In the genomic region with DNA sequence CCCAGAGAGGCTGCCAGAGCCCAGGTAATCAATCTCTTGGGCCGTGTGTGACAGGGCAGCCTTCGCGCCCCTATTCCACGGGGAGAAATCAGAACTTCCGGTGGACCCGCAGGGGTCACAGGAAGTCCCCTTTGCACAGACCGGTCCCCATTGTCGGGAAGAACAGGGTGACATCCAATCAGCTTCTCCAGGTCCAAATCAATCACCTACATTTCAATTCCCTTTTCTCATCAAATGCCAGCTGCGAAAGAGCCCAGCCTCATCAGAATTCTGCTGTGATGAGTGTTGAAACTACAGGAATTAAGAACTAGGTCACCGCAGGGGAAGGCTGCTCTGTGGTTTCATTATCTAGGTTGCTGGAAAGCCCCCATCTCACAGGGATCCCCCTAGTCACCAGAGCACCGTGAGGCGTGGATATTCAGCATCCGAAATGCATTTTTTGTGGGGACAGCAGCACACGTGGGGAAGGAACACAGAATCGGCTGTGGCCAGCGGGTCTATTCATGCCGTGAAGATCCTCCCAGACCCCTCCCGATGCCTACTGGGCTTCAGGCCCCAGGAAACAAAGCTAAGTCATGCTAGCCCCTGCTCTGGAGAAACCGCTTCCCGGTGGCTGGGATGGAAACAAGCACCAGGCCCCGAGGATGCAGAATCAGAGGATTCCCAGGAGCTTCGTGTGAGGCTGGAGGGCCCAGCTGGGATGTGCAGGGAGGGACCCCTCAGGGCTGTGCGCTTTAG, we compare ENCODE assay signal across 9 cellular contexts.
DNase-seq lines count a peak whose midpoint lies in the region; ATAC-seq and TF ChIP-seq lines count a peak whose summit lies in the region.
"Had no signal": no experiment of that assay in that cellular context is flagged by ENCODE, and none has a peak within 500 bp of the region (broad histone marks: within the 10 kb centered on the region; RNA-seq: fewer than 3 reads in every experiment).

No MANE protein-coding gene starts in this region.

- POLR2A ChIA-PET in HEK293T (lab: Yijun Ruan, JAX), result no interaction called here

- H3K27ac Mint-ChIP-seq in dendritic cell treated with granulocyte-macrophage colony-stimulating factor and Interleukin-4, amounts not matched to agents 40 ng/mL and 50 ng/mL, for 4 days, result peak overlapping the region; percentile 48
- no peak overlapping the region for H3K27ac Mint-ChIP-seq in mesothelial cell of epicardium

- peak; percentile 81 for ATAC-seq in GM18508 (IDR thresholded peaks at IDR 0.05; ENCODE audit: insufficient read depth, unreplicated experiment)
- peak; percentile 92 for ATAC-seq in HG02759 (IDR thresholded peaks at IDR 0.05; ENCODE audit: unreplicated experiment)
- no peak for ATAC-seq in esophagus mucosa

- peaks cover 18% of the 10 kb centered on the region for H3K27me3 Mint-ChIP-seq in dendritic cell treated with granulocyte-macrophage colony-stimulating factor and Interleukin-4, amounts not matched to agents 40 ng/mL and 50 ng/mL, for 4 days
- no peaks in the 10 kb centered on the region for H3K27me3 Mint-ChIP-seq in mesothelial cell of epicardium (ENCODE audit: low read depth)

- H3K4me3 Mint-ChIP-seq in dendritic cell treated with granulocyte-macrophage colony-stimulating factor and Interleukin-4, amounts not matched to agents 40 ng/mL and 50 ng/mL, for 4 days, result peak overlapping the region; percentile 53
- no peak overlapping the region for H3K4me3 Mint-ChIP-seq in mesothelial cell of epicardium

- no peaks in the 10 kb centered on the region for H3K36me3 Mint-ChIP-seq in dendritic cell treated with granulocyte-macrophage colony-stimulating factor and Interleukin-4, amounts not matched to agents 40 ng/mL and 50 ng/mL, for 4 days (ENCODE audit: low read depth)
- H3K36me3 Mint-ChIP-seq in mesothelial cell of epicardium, result no peaks in the 10 kb centered on the region

- H3K4me1 Mint-ChIP-seq in dendritic cell treated with granulocyte-macrophage colony-stimulating factor and Interleukin-4, amounts not matched to agents 40 ng/mL and 50 ng/mL, for 4 days (ENCODE audit: low read depth), result peaks cover 29% of the 10 kb centered on the region
- peaks cover 49% of the 10 kb centered on the region for H3K4me1 Mint-ChIP-seq in mesothelial cell of epicardium

- TF ChIP-seq CTCF in mesothelial cell of epicardium (IDR thresholded peaks at IDR 0.05; ENCODE audit: unreplicated experiment), result no peak

- CTCF ChIA-PET in HEK293T (lab: Yijun Ruan, JAX), result no interaction called here

- intact Hi-C loops in dendritic cell treated with granulocyte-macrophage colony-stimulating factor and Interleukin-4, amounts not matched to agents 40 ng/mL and 50 ng/mL, for 4 days (cut with micrococcal nuclease), result no loop called here

- DNase-seq in activated CD4-positive, CD25-positive, alpha-beta regulatory T cell treated with anti-CD3 and anti-CD28 coated beads, Interleukin-2, amount 50 U/mL, for 72 hours, result peak; percentile 54
- DNase-seq in stimulated activated CD4-positive, alpha-beta T cell treated with anti-CD3 and anti-CD28 coated beads, Interleukin-2, amount 100 ng/mL, for 24 hours, result peak; percentile 59 to 73
- no peak for DNase-seq in HEK293T (ENCODE audit: extremely low spot score)
- DNase-seq in mesothelial cell of epicardium (ENCODE audit: low spot score in 2 of 2, unreplicated experiment in 2 of 2), result no peak
- DNase-seq: IMR-90 had no signal

- no peaks in the 10 kb centered on the region for H3K9me3 Mint-ChIP-seq in dendritic cell treated with granulocyte-macrophage colony-stimulating factor and Interleukin-4, amounts not matched to agents 40 ng/mL and 50 ng/mL, for 4 days
- H3K9me3 Mint-ChIP-seq in mesothelial cell of epicardium, result peaks cover 6% of the 10 kb centered on the region

TF ChIP-seq in HEK293T, 16 proteins besides CTCF, POLR2A, EP300 and RAD21:
- no peak for TF ChIP-seq L3MBTL2 (conservative IDR thresholded peaks at IDR 0.05)
- TF ChIP-seq NFRKB (IDR thresholded peaks at IDR 0.05), result no peak
- no peak for TF ChIP-seq ZNF384 (IDR thresholded peaks at IDR 0.05)
- TF ChIP-seq ELF4 (IDR thresholded peaks at IDR 0.05), result no peak
- TF ChIP-seq FOXA1 (IDR thresholded peaks at IDR 0.05), result no peak
- TF ChIP-seq HDGF (IDR thresholded peaks at IDR 0.05; ENCODE audit: borderline replicate concordance), result no peak
- no peak for TF ChIP-seq SUZ12 (IDR thresholded peaks at IDR 0.05)
- TF ChIP-seq, protein P1, sequence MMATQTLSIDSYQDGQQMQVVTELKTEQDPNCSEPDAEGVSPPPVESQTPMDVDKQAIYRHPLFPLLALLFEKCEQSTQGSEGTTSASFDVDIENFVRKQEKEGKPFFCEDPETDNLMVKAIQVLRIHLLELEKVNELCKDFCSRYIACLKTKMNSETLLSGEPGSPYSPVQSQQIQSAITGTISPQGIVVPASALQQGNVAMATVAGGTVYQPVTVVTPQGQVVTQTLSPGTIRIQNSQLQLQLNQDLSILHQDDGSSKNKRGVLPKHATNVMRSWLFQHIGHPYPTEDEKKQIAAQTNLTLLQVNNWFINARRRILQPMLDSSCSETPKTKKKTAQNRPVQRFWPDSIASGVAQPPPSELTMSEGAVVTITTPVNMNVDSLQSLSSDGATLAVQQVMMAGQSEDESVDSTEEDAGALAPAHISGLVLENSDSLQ (IDR thresholded peaks at IDR 0.05), result no peak
- TF ChIP-seq BHLHE40 (IDR thresholded peaks at IDR 0.05; ENCODE audit: borderline replicate concordance), result no peak

Comparison
In these comparisons a context has a peak if more than half of its experiments do, and no peak if none do; other contexts are left out.
1. DNase-seq: peak in activated CD4-positive, CD25-positive, alpha-beta regulatory T cell treated with anti-CD3 and anti-CD28 coated beads, Interleukin-2, amount 50 U/mL, for 72 hours (single experiment) and stimulated activated CD4-positive, alpha-beta T cell treated with anti-CD3 and anti-CD28 coated beads, Interleukin-2, amount 100 ng/mL, for 24 hours (2 of 2); none in HEK293T (single experiment) and mesothelial cell of epicardium (0 of 2).